ENCODE assay signal across 22 cellular contexts in genomic region chr6:129785081-129785755, GRCh38.
A peak's percentile ranks its signal among the peaks of the same experiment; 100 is the strongest.
DNase-seq lines count a peak whose midpoint lies in the region; TF ChIP-seq lines count a peak whose summit lies in the region.
"Had no signal": no experiment of that assay in that cellular context is flagged by ENCODE, and none has a peak within 500 bp of the region (broad histone marks: within the 10 kb centered on the region; RNA-seq: fewer than 3 reads in every experiment).

No MANE protein-coding gene starts in this region.

- H3K9me3 ChIP-seq in SJCRH30 (replicated peaks) = no peaks in the 10 kb centered on the region
- H3K9me3 ChIP-seq: ascending aorta, BE2C, right atrium auricular region had no signal

- H3K4me3 ChIP-seq in SJCRH30 (no peak overlapping the region), epithelial cell of proximal tubule (ENCODE audit: low read depth, low read length) (no peak overlapping the region)
- H3K4me3 ChIP-seq: ascending aorta, right atrium auricular region had no signal

- no peak for TF ChIP-seq CTCF in epithelial cell of proximal tubule (conservative IDR thresholded peaks at IDR 0.05; ENCODE audit: low read depth, low read length)

- H3K27ac ChIP-seq in SJCRH30 = peak overlapping the region; percentile 56
- H3K27ac ChIP-seq: 22Rv1, ascending aorta, right atrium auricular region had no signal

- DNase-seq in NCI-H82 (lab: John Stamatoyannopoulos, UW) (peak; percentile 57), NCI-H82 treated with DMSO at 0.1 percent for 48 hours (lab: John Stamatoyannopoulos, UW; ENCODE audit: unreplicated experiment) (no peak), SJCRH30 (no peak), epithelial cell of proximal tubule (ENCODE audit: low read depth) (peak; percentile 30), stromal cell of bone marrow (ENCODE audit: low read depth) (peak; percentile 22), NCI-H1048 (lab: John Stamatoyannopoulos, UW) (no peak), pons (ENCODE audit: low spot score) (no peak)
- DNase-seq in activated CD8-positive, alpha-beta memory T cell treated with anti-CD3 and anti-CD28 coated beads, Interleukin-2, amount 50 U/mL, for 4 hours = no peak
- DNase-seq: activated naive CD4-positive, alpha-beta T cell treated with anti-CD3 and anti-CD28 coated beads, Interleukin-2, amount 10 ng/mL, durations not matched to agents 7 days and 5 days; activated T-cell treated with anti-CD3 and anti-CD28 coated beads, Interleukin-2, amount 50 U/mL, for 48 hours; BE2C; COR-L47; foreskin melanocyte; kidney; NCI-H2029 treated with DMSO at 0.1 percent for 48 hours; NCI-H446; NK-92 treated with Interleukin-12 subunit alpha and Interleukin-12 subunit beta, amount 100 ng/mL, for 24 hours; occipital lobe; stimulated activated CD8-positive, alpha-beta memory T cell treated with anti-CD3 and anti-CD28 coated beads, Interleukin-4, amount 100 ng/mL, for 48 hours had no signal

- H3K27me3 ChIP-seq in SJCRH30 = no peaks in the 10 kb centered on the region
- H3K27me3 ChIP-seq: ascending aorta, BE2C, right atrium auricular region had no signal

- no peaks in the 10 kb centered on the region for H3K36me3 ChIP-seq in SJCRH30
- H3K36me3 ChIP-seq: ascending aorta, BE2C, right atrium auricular region had no signal

- peaks cover 18% of the 10 kb centered on the region for H3K4me1 ChIP-seq in SJCRH30
- H3K4me1 ChIP-seq: ascending aorta, BE2C, right atrium auricular region had no signal

Comparison
In these comparisons a context has a peak if more than half of its experiments do, and no peak if none do; other contexts are left out.
1. DNase-seq: peak in NCI-H82 (single experiment), epithelial cell of proximal tubule (single experiment) and stromal cell of bone marrow (single experiment); none in NCI-H82 treated with DMSO at 0.1 percent for 48 hours (single experiment), SJCRH30 (0 of 2), activated CD8-positive, alpha-beta memory T cell treated with anti-CD3 and anti-CD28 coated beads, Interleukin-2, amount 50 U/mL, for 4 hours (single experiment), NCI-H1048 (single experiment) and pons (single experiment).